12 cellular contexts compared by ENCODE assay signal in the genomic region with DNA sequence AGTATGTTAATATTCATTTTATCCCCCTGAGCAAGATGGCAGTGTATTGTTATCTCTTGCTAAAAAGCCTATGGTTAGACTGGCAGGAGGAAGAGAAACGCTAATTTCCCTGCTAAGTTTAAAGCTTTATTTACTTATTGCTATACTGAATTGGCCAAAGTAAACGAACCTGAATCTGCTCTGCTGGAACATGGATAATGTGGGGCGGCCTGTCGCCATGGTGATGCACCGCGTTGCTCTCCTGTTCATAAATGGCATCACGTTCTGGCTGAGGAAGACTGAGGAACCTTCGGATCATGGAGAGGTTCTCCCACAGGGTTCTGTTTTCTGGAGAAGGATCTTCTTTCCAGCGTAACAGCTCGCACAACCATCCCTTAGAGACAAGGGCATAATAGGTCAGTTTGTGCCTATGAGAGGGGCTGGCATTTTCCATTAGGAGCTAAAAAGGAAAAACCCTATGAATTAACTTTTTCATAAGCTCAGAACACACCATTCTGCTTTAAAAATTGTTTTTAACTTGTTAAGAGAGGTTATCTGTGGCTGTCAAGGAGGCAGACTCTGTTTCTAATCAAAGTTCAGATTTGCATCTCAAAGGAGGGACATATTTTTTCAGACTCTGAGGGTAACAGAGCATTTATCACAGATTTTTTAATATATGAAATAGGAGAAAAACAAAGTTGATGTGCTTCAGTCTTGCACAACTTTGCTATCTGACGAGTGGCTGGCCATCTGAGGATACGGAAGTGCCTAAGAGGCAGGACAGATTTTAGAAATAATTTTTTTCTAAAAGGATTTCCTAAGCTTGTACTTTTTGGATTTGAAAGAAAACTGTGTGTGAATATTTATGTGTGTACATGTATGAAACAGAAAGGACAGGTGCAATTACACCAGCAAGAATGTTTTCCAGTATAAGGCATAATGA.
DNase-seq lines count a peak whose midpoint lies in the region; ATAC-seq and TF ChIP-seq lines count a peak whose summit lies in the region.
"Had no signal": no experiment of that assay in that cellular context is flagged by ENCODE, and none has a peak within 500 bp of the region (broad histone marks: within the 10 kb centered on the region; RNA-seq: fewer than 3 reads in every experiment).

No MANE protein-coding gene starts in this region.

- peaks cover 59% of the 10 kb centered on the region for H3K4me1 Mint-ChIP-seq in CD4-positive, alpha-beta T cell (ENCODE audit: low read depth)
- peaks cover 65 to 73% of the 10 kb centered on the region in 2 experiments for H3K4me1 Mint-ChIP-seq in H9

- no peak overlapping the region for H3K4ac ChIP-seq in H9 (ENCODE audit: low read depth, low read length)

- H3K27ac ChIP-seq in CD4-positive, alpha-beta T cell (ENCODE audit: low read depth, low read length): no peak overlapping the region
- H3K27ac ChIP-seq in H9 (ENCODE audit: insufficient read length, low read depth, low read length): no peak overlapping the region
- no peak overlapping the region for H3K27ac ChIP-seq in left lung
- H3K27ac ChIP-seq: esophagus squamous epithelium, skin epidermis had no signal

- CTCF ChIA-PET in CD4-positive, alpha-beta T cell (lab: Charles Lee): interaction anchor here (1.1 kb wide), 1 partner anchor 154 kb away, joined by 3 read pairs; no protein-coding TSS in a partner anchor

- no peak overlapping the region for H2BK15ac ChIP-seq in H9 (ENCODE audit: low read depth, low read length)

- no peak overlapping the region for H2BK12ac ChIP-seq in H9 (ENCODE audit: insufficient read length, low read depth, low read length)

- no peak overlapping the region for H3K9ac ChIP-seq in H9 (ENCODE audit: extremely low read depth, insufficient read length, low read length)

- no peaks in the 10 kb centered on the region for H3K9me3 ChIP-seq in CD4-positive, alpha-beta T cell (ENCODE audit: control insufficient read depth, low read length)
- no peaks in the 10 kb centered on the region for H3K9me3 ChIP-seq in H9 (ENCODE audit: control insufficient read depth, low read depth, low read length)
- H3K9me3 ChIP-seq in left lung: no peaks in the 10 kb centered on the region
- H3K9me3 ChIP-seq: esophagus squamous epithelium had no signal

- H3K4me3 ChIP-seq in left lung: no peak overlapping the region
- H3K4me3 ChIP-seq: esophagus squamous epithelium, skin epidermis had no signal

- no CpG with 5 or more reads among the region's 12 CpGs for WGBS in H9 (ENCODE audit: extremely low coverage, insufficient read length, low lambda C conversion rate)

- no peak overlapping the region for H2BK120ac ChIP-seq in H9 (ENCODE audit: low read depth, low read length, poor library complexity, severe bottlenecking)

- no peak overlapping the region for H4K8ac ChIP-seq in H9 (replicated peaks; ENCODE audit: insufficient read length, low read depth, low read length)

- H3K27ac Mint-ChIP-seq in CD4-positive, alpha-beta T cell: peak overlapping the region; percentile 69
- peak overlapping the region in 1 of 3 experiments; percentile 69; a peak in 2 of 7 replicates for H3K27ac Mint-ChIP-seq in H9

- H2AK5ac ChIP-seq in H9 (ENCODE audit: insufficient read length, low read length): no peak overlapping the region

- TF ChIP-seq CTCF in CD4-positive, alpha-beta T cell (IDR thresholded peaks at IDR 0.05): no peak
- TF ChIP-seq CTCF in H9 (conservative IDR thresholded peaks at IDR 0.05): no peak
- no peak for TF ChIP-seq CTCF in left lung (IDR thresholded peaks at IDR 0.05)

- no peak overlapping the region for H2BK5ac ChIP-seq in H9 (ENCODE audit: insufficient read length, low read length)

- H3K14ac ChIP-seq in H9 (ENCODE audit: insufficient read depth, low read length): no peak overlapping the region

- H3K4me2 ChIP-seq in H9 (ENCODE audit: insufficient read depth, insufficient read length, low read length): no peak overlapping the region

- H4K5ac ChIP-seq in H9 (ENCODE audit: insufficient read length, low read depth, low read length): no peak overlapping the region

- H4K91ac ChIP-seq in H9 (ENCODE audit: insufficient read length, low read depth, low read length): no peak overlapping the region

- no peaks in the 10 kb centered on the region for H3K79me1 ChIP-seq in H9 (ENCODE audit: insufficient read depth, low read depth, low read length, poor library complexity, severe bottlenecking)

- H3K18ac ChIP-seq in H9 (ENCODE audit: insufficient read length, low read depth, low read length): peak overlapping the region; percentile 7

- peaks cover 0 to 34% of the 10 kb centered on the region in 2 donors for H3K36me3 ChIP-seq in left lung

- no peaks in the 10 kb centered on the region for H3K23me2 ChIP-seq in H9 (ENCODE audit: insufficient read length, low read depth, low read length, poor library complexity, severe bottlenecking)

- H3K4me1 ChIP-seq in H9 (ENCODE audit: insufficient read depth, low read length) (peaks cover 2% of the 10 kb centered on the region; the same call in 1 of the 2 replicates), left lung (no peaks in the 10 kb centered on the region)

- H3K27me3 Mint-ChIP-seq in CD4-positive, alpha-beta T cell: no peaks in the 10 kb centered on the region
- H3K27me3 Mint-ChIP-seq in H9 (ENCODE audit: low read depth): no peaks in the 10 kb centered on the region
- H3K27me3 Mint-ChIP-seq: central memory CD8-positive, alpha-beta T cell had no signal

- peaks cover 90% of the 10 kb centered on the region for H3K36me3 Mint-ChIP-seq in CD4-positive, alpha-beta T cell (ENCODE audit: low read depth)
- H3K36me3 Mint-ChIP-seq in H9 (ENCODE audit: insufficient read depth in 1 of 3, low read depth in 3 of 3): peaks cover 9 to 19% (median 15%) of the 10 kb centered on the region in 3 experiments

- no peak overlapping the region for H3K23ac ChIP-seq in H9 (ENCODE audit: insufficient read length, low read depth, low read length)

- H3T11ph ChIP-seq in H9 (ENCODE audit: low read length): no peak overlapping the region

- no peaks in the 10 kb centered on the region for H4K20me1 ChIP-seq in H9 (ENCODE audit: control insufficient read depth, insufficient read depth, insufficient read length)

- no peak overlapping the region for H2BK20ac ChIP-seq in H9 (ENCODE audit: low read depth, low read length, poor library complexity, severe bottlenecking)

- no peak overlapping the region for H2AFZ ChIP-seq in H9 (ENCODE audit: low read length)

- no peaks in the 10 kb centered on the region for H3K79me2 ChIP-seq in H9 (ENCODE audit: insufficient read depth, low read length)

- no peaks in the 10 kb centered on the region for H3K27me3 ChIP-seq in CD4-positive, alpha-beta T cell (ENCODE audit: control insufficient read depth, insufficient read depth, low read length)
- H3K27me3 ChIP-seq in H9 (ENCODE audit: insufficient read depth, low read length): no peaks in the 10 kb centered on the region
- no peaks in the 10 kb centered on the region for H3K27me3 ChIP-seq in left lung
- H3K27me3 ChIP-seq: esophagus squamous epithelium had no signal

- H3K4me3 Mint-ChIP-seq in CD4-positive, alpha-beta T cell: no peak overlapping the region
- H3K4me3 Mint-ChIP-seq in H9: no peak overlapping the region; a peak in 1 of 5 replicates
- H3K4me3 Mint-ChIP-seq: central memory CD8-positive, alpha-beta T cell had no signal

- DNase-seq in CD4-positive, alpha-beta T cell: no peak
- DNase-seq in H9 (no peak), NCI-H774 (lab: John Stamatoyannopoulos, UW) (peak; percentile 77), left lung (peak in 1 of 2 donors; percentile 61), C1 segment of cervical spinal cord (lab: John Stamatoyannopoulos, UW) (no peak)
- DNase-seq in NK-92 treated with Interleukin-12 subunit alpha and Interleukin-12 subunit beta, amount 100 ng/mL, for 24 hours (lab: John Stamatoyannopoulos, UW): no peak
- DNase-seq: esophagus squamous epithelium, T-helper 9 cell had no signal

- no peaks in the 10 kb centered on the region for H3K9me3 Mint-ChIP-seq in CD4-positive, alpha-beta T cell
- no peaks in the 10 kb centered on the region for H3K9me3 Mint-ChIP-seq in H9
- H3K9me3 Mint-ChIP-seq: central memory CD8-positive, alpha-beta T cell had no signal

- POLR2A ChIA-PET in CD4-positive, alpha-beta T cell (lab: Charles Lee): interaction anchor here (1.1 kb wide), 1 partner anchor 94 kb away, joined by 3 read pairs; no protein-coding TSS in a partner anchor

- intact Hi-C loops in CD4-positive, alpha-beta T cell (cut with DNase I, micrococcal nuclease): no loop called here
- intact Hi-C loops in left lung (cut with DNase I): no loop called here

- no peak overlapping the region for H3K56ac ChIP-seq in H9 (ENCODE audit: insufficient read length, low read depth, low read length)

- TF ChIP-seq POLR2A in GM18505 (IDR thresholded peaks at IDR 0.05; ENCODE audit: borderline replicate concordance, extremely low read depth, insufficient read depth, insufficient read length): no peak

- ATAC-seq in CD4-positive, alpha-beta T cell (ENCODE audit: poor library complexity): no peak
- ATAC-seq in left lung (peak; percentile 65), GM18505 (IDR thresholded peaks at IDR 0.05; ENCODE audit: unreplicated experiment) (no peak), GM18511 (IDR thresholded peaks at IDR 0.05; ENCODE audit: unreplicated experiment) (no peak)
